16 cellular contexts compared by ENCODE assay signal in the genomic region with DNA sequence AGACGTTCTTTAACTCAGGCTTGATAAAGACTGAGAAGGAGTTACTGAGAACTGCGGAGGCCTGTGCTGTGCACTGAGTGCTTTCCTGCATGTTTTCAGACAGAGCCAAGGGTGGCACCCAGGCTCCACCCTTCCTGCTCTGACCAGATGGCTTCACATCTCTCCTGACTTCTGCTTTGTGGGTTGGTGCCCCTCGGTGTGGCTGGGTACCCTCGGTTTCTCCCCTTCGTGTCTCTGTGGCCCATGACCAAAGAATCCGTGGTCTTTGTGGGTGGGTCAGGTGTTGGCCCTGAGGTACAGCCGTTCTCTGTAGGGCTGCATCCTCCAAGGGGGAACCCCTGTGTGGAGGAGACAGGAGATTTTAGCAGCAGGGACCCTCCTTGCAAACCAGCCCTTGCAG. TPM values are rescaled to one million over a fixed set of nuclear protein-coding genes. Genes with fewer than 3 reads are reported as not detected.
DNase-seq lines count a peak whose midpoint lies in the region; ATAC-seq and TF ChIP-seq lines count a peak whose summit lies in the region.
"Had no signal": no experiment of that assay in that cellular context is flagged by ENCODE, and none has a peak within 500 bp of the region (broad histone marks: within the 10 kb centered on the region; RNA-seq: fewer than 3 reads in every experiment).

No MANE protein-coding gene starts in this region.

- no peak overlapping the region for H3K4me3 Mint-ChIP-seq in T-helper 2 cell treated with Interferon-gamma antibody and Interleukin-4, amounts not matched to agents 5 μg/mL and 100 μg/mL, for 36 hours
- H3K4me3 Mint-ChIP-seq in T-helper 17 cell: no peak overlapping the region
- peak overlapping the region; percentile 65 to 79 (median 74) for H3K4me3 Mint-ChIP-seq in immature natural killer cell
- H3K4me3 Mint-ChIP-seq: CD4-positive, CD25-positive, alpha-beta regulatory T cell had no signal

- H3K27me3 Mint-ChIP-seq in T-helper 2 cell treated with Interferon-gamma antibody and Interleukin-4, amounts not matched to agents 5 μg/mL and 100 μg/mL, for 36 hours (ENCODE audit: low read depth): peaks cover 2% of the 10 kb centered on the region
- H3K27me3 Mint-ChIP-seq in T-helper 17 cell: peaks cover 43% of the 10 kb centered on the region
- H3K27me3 Mint-ChIP-seq in immature natural killer cell (ENCODE audit: low read depth in 3 of 3): peaks cover 0 to 5% (median 2%) of the 10 kb centered on the region in 3 donors
- H3K27me3 Mint-ChIP-seq: CD4-positive, CD25-positive, alpha-beta regulatory T cell had no signal

- no peaks in the 10 kb centered on the region for H3K36me3 ChIP-seq in thoracic aorta

- H3K4me1 Mint-ChIP-seq in T-helper 2 cell treated with Interferon-gamma antibody and Interleukin-4, amounts not matched to agents 5 μg/mL and 100 μg/mL, for 36 hours (ENCODE audit: low read depth): no peaks in the 10 kb centered on the region
- H3K4me1 Mint-ChIP-seq in T-helper 17 cell: peaks cover 3% of the 10 kb centered on the region
- H3K4me1 Mint-ChIP-seq in immature natural killer cell: peaks cover 53 to 55% of the 10 kb centered on the region in 2 donors

- H3K4me1 ChIP-seq in thoracic aorta (ENCODE audit: control insufficient read depth in 1 of 2, low read depth in 2 of 2): peaks cover 9 to 24% of the 10 kb centered on the region in 2 donors

- no peak for TF ChIP-seq CTCF in thoracic aorta (IDR thresholded peaks at IDR 0.05)

- H3K36me3 Mint-ChIP-seq in T-helper 2 cell treated with Interferon-gamma antibody and Interleukin-4, amounts not matched to agents 5 μg/mL and 100 μg/mL, for 36 hours (ENCODE audit: low read depth): no peaks in the 10 kb centered on the region
- H3K36me3 Mint-ChIP-seq in T-helper 17 cell (ENCODE audit: low read depth): peaks cover 9% of the 10 kb centered on the region
- H3K36me3 Mint-ChIP-seq in immature natural killer cell: no peaks in the 10 kb centered on the region
- H3K36me3 Mint-ChIP-seq: CD4-positive, CD25-positive, alpha-beta regulatory T cell had no signal

- ATAC-seq in T-helper 17 cell (no peak), thoracic aorta (ENCODE audit: insufficient number of reproducible peaks, low FRiP score, low read depth) (no peak), GM19463 (IDR thresholded peaks at IDR 0.05; ENCODE audit: unreplicated experiment) (no peak)

- H3K9me3 Mint-ChIP-seq in T-helper 2 cell treated with Interferon-gamma antibody and Interleukin-4, amounts not matched to agents 5 μg/mL and 100 μg/mL, for 36 hours: no peaks in the 10 kb centered on the region
- H3K9me3 Mint-ChIP-seq in immature natural killer cell: no peaks in the 10 kb centered on the region

- no peak for DNase-seq in T-helper 2 cell treated with Interferon-gamma antibody and Interleukin-4, amounts not matched to agents 5 μg/mL and 100 μg/mL, for 36 hours (ENCODE audit: low spot score)
- DNase-seq in T-helper 2 cell (no peak), T-helper 17 cell (no peak), immature natural killer cell (peak in 2 of 3 donors; percentile 20), thoracic aorta (ENCODE audit: low spot score) (no peak), SKM-1 treated with dmso at 0.1 percent for 144 hours (lab: John Stamatoyannopoulos, UW; ENCODE audit: unreplicated experiment) (no peak), medulla oblongata (ENCODE audit: extremely low spot score) (no peak)
- DNase-seq: 8988T, DMS79, NCI-H1436 treated with DMSO at 0.1 percent for 48 hours, NCI-H2081 treated with DMSO at 0.1 percent for 48 hours, NCI-H226 had no signal

- peak overlapping the region; percentile 12 to 89 for H3K27ac ChIP-seq in thoracic aorta

- no peak overlapping the region for H3K4me3 ChIP-seq in thoracic aorta

- H3K27ac Mint-ChIP-seq in T-helper 2 cell treated with Interferon-gamma antibody and Interleukin-4, amounts not matched to agents 5 μg/mL and 100 μg/mL, for 36 hours: peak overlapping the region; percentile 24
- peak overlapping the region; percentile 19 for H3K27ac Mint-ChIP-seq in T-helper 17 cell
- H3K27ac Mint-ChIP-seq in immature natural killer cell: peak overlapping the region; percentile 2 to 87 (median 44)
- H3K27ac Mint-ChIP-seq: CD4-positive, CD25-positive, alpha-beta regulatory T cell had no signal

- H3K27me3 ChIP-seq in thoracic aorta (replicated peaks; ENCODE audit: insufficient read depth): no peaks in the 10 kb centered on the region

- no peaks in the 10 kb centered on the region for H3K9me3 ChIP-seq in T-helper 17 cell (ENCODE audit: control insufficient read depth, low read length, poor library complexity, severe bottlenecking)
- H3K9me3 ChIP-seq in thoracic aorta: no peaks in the 10 kb centered on the region

RNA-seq across cellular contexts. Expression of gene GRIK4, which starts 34.3 kb away (rescaled TPM):
- under 1 TPM; 0.05 to 0.10 TPM for total RNA-seq in T-helper 17 cell
- 1 to 10 TPM in 2 of 3 donors, under 1 TPM in 1; 0.85 to 3.6 (median 2.0) TPM for polyA plus RNA-seq in immature natural killer cell
- not detected for total RNA-seq in thoracic aorta
- total RNA-seq: Calu3; CD4-positive, CD25-positive, alpha-beta regulatory T cell; HT1080 had no signal
- polyA plus RNA-seq: CD4-positive, CD25-positive, alpha-beta regulatory T cell had no signal

Comparison
In these comparisons a context has a peak if more than half of its experiments do, and no peak if none do; other contexts are left out.
1. DNase-seq: peak in immature natural killer cell (2 of 3); none in T-helper 2 cell treated with Interferon-gamma antibody and Interleukin-4, amounts not matched to agents 5 μg/mL and 100 μg/mL, for 36 hours (single experiment), T-helper 2 cell (0 of 5), T-helper 17 cell (0 of 3), thoracic aorta (single experiment), SKM-1 treated with dmso at 0.1 percent for 144 hours (single experiment) and medulla oblongata (single experiment).
2. H3K4me3 Mint-ChIP-seq: peak in immature natural killer cell (5 of 5); none in T-helper 2 cell treated with Interferon-gamma antibody and Interleukin-4, amounts not matched to agents 5 μg/mL and 100 μg/mL, for 36 hours (single experiment) and T-helper 17 cell (single experiment).
3. Peak in every context shown above with its lines, with median percentiles within 50 percentile points of each other: H3K27ac Mint-ChIP-seq.